11 cellular contexts compared by ENCODE assay signal in genomic region chr11:128492903-128493569, GRCh38.
DNase-seq lines count a peak whose midpoint lies in the region; ATAC-seq, FAIRE-seq and TF ChIP-seq lines count a peak whose summit lies in the region.
"Had no signal": no experiment of that assay in that cellular context is flagged by ENCODE, and none has a peak within 500 bp of the region (broad histone marks: within the 10 kb centered on the region; RNA-seq: fewer than 3 reads in every experiment).

No MANE protein-coding gene starts in this region.

- H3K4me3 ChIP-seq in keratinocyte (ENCODE audit: control insufficient read depth in 2 of 3, extremely low read depth in 1 of 3, insufficient read depth in 2 of 3, low read depth in 1 of 3, low read length in 3 of 3) (no peak overlapping the region), subcutaneous abdominal adipose tissue (ENCODE audit: low read depth in 1 of 5, low read length in 5 of 5) (no peak overlapping the region)

- no peaks in the 10 kb centered on the region for H3K9me3 Mint-ChIP-seq in activated CD8-positive, alpha-beta memory T cell treated with anti-CD3 and anti-CD28 coated beads, Interleukin-2, amount 10 ng/mL, durations not matched to agents 7 days and 5 days (ENCODE audit: low read depth)
- no peaks in the 10 kb centered on the region for H3K9me3 Mint-ChIP-seq in activated B cell treated with CpG ODN at 0.5 μM for 24 hours

- DNase-seq in activated CD8-positive, alpha-beta memory T cell treated with anti-CD3 and anti-CD28 coated beads, Interleukin-2, amount 10 ng/mL, durations not matched to agents 7 days and 5 days, result peak; percentile 69
- DNase-seq in activated CD8-positive, alpha-beta memory T cell treated with anti-CD3 and anti-CD28 coated beads for 24 hours, result no peak
- DNase-seq in activated B cell treated with CpG ODN at 0.5 μM for 24 hours (no peak), keratinocyte (ENCODE audit: low read depth, low spot score) (no peak), NCI-H774 (lab: John Stamatoyannopoulos, UW) (no peak), A172 (ENCODE audit: low spot score) (no peak)
- DNase-seq: effector CD8-positive, alpha-beta T cell; left colon had no signal

- no peaks in the 10 kb centered on the region for H3K27me3 ChIP-seq in keratinocyte (ENCODE audit: control insufficient read depth, extremely low read depth, insufficient read depth, low read length)
- no peaks in the 10 kb centered on the region for H3K27me3 ChIP-seq in subcutaneous abdominal adipose tissue (ENCODE audit: control insufficient read depth in 5 of 5, insufficient read depth in 4 of 5, low read length in 5 of 5)

- H3K27ac Mint-ChIP-seq in activated CD8-positive, alpha-beta memory T cell treated with anti-CD3 and anti-CD28 coated beads, Interleukin-2, amount 10 ng/mL, durations not matched to agents 7 days and 5 days, result peak overlapping the region; percentile 81
- H3K27ac Mint-ChIP-seq in activated B cell treated with CpG ODN at 0.5 μM for 24 hours, result peak overlapping the region; percentile 88

- CTCF ChIA-PET in activated CD8-positive, alpha-beta memory T cell treated with anti-CD3 and anti-CD28 coated beads, Interleukin-2, amount 10 ng/mL, durations not matched to agents 7 days and 5 days (lab: Charles Lee), result interaction anchor here (0.9 to 2.4 kb wide), 12 partner anchors 10 to 203 kb away, joined by 3 to 13 read pairs (median 4); no protein-coding TSS in a partner anchor
- CTCF ChIA-PET in activated B cell treated with CpG ODN at 0.5 μM for 24 hours (lab: Charles Lee), result no interaction called here

- FAIRE-seq in keratinocyte (lab: Jason Lieb, UNC), result no peak
- FAIRE-seq: H1 had no signal

- H3K4me2 ChIP-seq in keratinocyte (ENCODE audit: control insufficient read depth, extremely low read depth, insufficient read depth, low read depth, low read length), result peak overlapping the region; percentile 34

- intact Hi-C loops in activated B cell treated with CpG ODN at 0.5 μM for 24 hours (cut with micrococcal nuclease), result no loop called here

- peaks cover 10% of the 10 kb centered on the region for H4K20me1 ChIP-seq in keratinocyte (ENCODE audit: control insufficient read depth, extremely low read depth, insufficient read depth, low read length)

- TF ChIP-seq CTCF in activated B cell treated with CpG ODN at 0.5 μM for 24 hours (IDR thresholded peaks at IDR 0.05) (no peak), keratinocyte (optimal IDR thresholded peaks at IDR 0.05 in 1 of 3, IDR thresholded peaks at IDR 0.05 in 1 of 3, conservative IDR thresholded peaks at IDR 0.05 in 1 of 3; ENCODE audit: extremely low read depth in 1 of 3, insufficient read depth in 2 of 3, low read length in 3 of 3) (no peak)

- dilution Hi-C loops in keratinocyte (cut with MboI; ENCODE audit: extremely low pct_ligation_motif_present, low sequenced_read_pairs), result no loop called here

- H3K36me3 ChIP-seq in keratinocyte (ENCODE audit: control insufficient read depth in 2 of 2, extremely low read depth in 1 of 2, insufficient read depth in 2 of 2, low read length in 2 of 2) (peaks cover 16 to 46% of the 10 kb centered on the region in 2 experiments), subcutaneous abdominal adipose tissue (ENCODE audit: control insufficient read depth in 5 of 5, insufficient read depth in 5 of 5, low read length in 5 of 5) (peaks cover 0 to 24% (median 22%) of the 10 kb centered on the region in 5 donors)

- H2AFZ ChIP-seq in keratinocyte (ENCODE audit: control insufficient read depth, low read length), result no peak overlapping the region

- peaks cover 11% of the 10 kb centered on the region for H3K9me1 ChIP-seq in keratinocyte (ENCODE audit: control insufficient read depth, extremely low read depth, insufficient read depth, low read length)

- H3K4me1 ChIP-seq in keratinocyte (ENCODE audit: control insufficient read depth, extremely low read depth, insufficient read depth, low read length), result peaks cover 49% of the 10 kb centered on the region
- peaks cover 19 to 87% (median 54%) of the 10 kb centered on the region in 5 donors for H3K4me1 ChIP-seq in subcutaneous abdominal adipose tissue (ENCODE audit: control insufficient read depth in 5 of 5, insufficient read depth in 5 of 5, low read length in 5 of 5)

- H3K36me3 Mint-ChIP-seq in activated CD8-positive, alpha-beta memory T cell treated with anti-CD3 and anti-CD28 coated beads, Interleukin-2, amount 10 ng/mL, durations not matched to agents 7 days and 5 days, result peaks cover 84% of the 10 kb centered on the region
- peaks cover 82% of the 10 kb centered on the region for H3K36me3 Mint-ChIP-seq in activated B cell treated with CpG ODN at 0.5 μM for 24 hours (ENCODE audit: low read depth)

- H3K27ac ChIP-seq in keratinocyte (ENCODE audit: control insufficient read depth, insufficient read depth, low read length), result peak overlapping the region; percentile 34
- peak overlapping the region; percentile 75 for H3K27ac ChIP-seq in subcutaneous abdominal adipose tissue (ENCODE audit: low read depth, low read length)

- peak; percentile 38 for ATAC-seq in activated CD8-positive, alpha-beta memory T cell treated with anti-CD3 and anti-CD28 coated beads, Interleukin-2, amount 10 ng/mL, durations not matched to agents 7 days and 5 days
- ATAC-seq in activated B cell treated with CpG ODN at 0.5 μM for 24 hours (ENCODE audit: low read depth), result no peak
- ATAC-seq in GM18519 (IDR thresholded peaks at IDR 0.05; ENCODE audit: low FRiP score, unreplicated experiment), result no peak

- peaks cover 96% of the 10 kb centered on the region for H3K4me1 Mint-ChIP-seq in activated CD8-positive, alpha-beta memory T cell treated with anti-CD3 and anti-CD28 coated beads, Interleukin-2, amount 10 ng/mL, durations not matched to agents 7 days and 5 days
- H3K4me1 Mint-ChIP-seq in activated B cell treated with CpG ODN at 0.5 μM for 24 hours, result peaks cover 92% of the 10 kb centered on the region

- H3K9me3 ChIP-seq in keratinocyte (ENCODE audit: control insufficient read depth, low read depth, low read length) (no peaks in the 10 kb centered on the region), subcutaneous abdominal adipose tissue (ENCODE audit: control insufficient read depth in 5 of 5, low read length in 5 of 5) (no peaks in the 10 kb centered on the region)

- H3K79me2 ChIP-seq in keratinocyte (ENCODE audit: control insufficient read depth, insufficient read depth, low read length), result peaks cover 93% of the 10 kb centered on the region

- POLR2A ChIA-PET in activated B cell treated with CpG ODN at 0.5 μM for 24 hours (lab: Charles Lee), result interaction anchor here (0.9 to 2.6 kb wide), 6 partner anchors 9 to 28 kb away, joined by 3 to 11 read pairs (median 5); no protein-coding TSS in a partner anchor

- H3K4me3 Mint-ChIP-seq in activated CD8-positive, alpha-beta memory T cell treated with anti-CD3 and anti-CD28 coated beads, Interleukin-2, amount 10 ng/mL, durations not matched to agents 7 days and 5 days, result peak overlapping the region; percentile 50
- H3K4me3 Mint-ChIP-seq in activated B cell treated with CpG ODN at 0.5 μM for 24 hours, result no peak overlapping the region

- H3K9ac ChIP-seq in keratinocyte (ENCODE audit: control insufficient read depth, extremely low read depth, insufficient read depth, low read length) (no peak overlapping the region), subcutaneous abdominal adipose tissue (ENCODE audit: low read length in 5 of 5) (no peak overlapping the region)

- no peaks in the 10 kb centered on the region for H3K27me3 Mint-ChIP-seq in activated CD8-positive, alpha-beta memory T cell treated with anti-CD3 and anti-CD28 coated beads, Interleukin-2, amount 10 ng/mL, durations not matched to agents 7 days and 5 days
- H3K27me3 Mint-ChIP-seq in activated B cell treated with CpG ODN at 0.5 μM for 24 hours, result no peaks in the 10 kb centered on the region
